Comparison of ENCODE assay signal across 1 cellular context in the genomic region with DNA sequence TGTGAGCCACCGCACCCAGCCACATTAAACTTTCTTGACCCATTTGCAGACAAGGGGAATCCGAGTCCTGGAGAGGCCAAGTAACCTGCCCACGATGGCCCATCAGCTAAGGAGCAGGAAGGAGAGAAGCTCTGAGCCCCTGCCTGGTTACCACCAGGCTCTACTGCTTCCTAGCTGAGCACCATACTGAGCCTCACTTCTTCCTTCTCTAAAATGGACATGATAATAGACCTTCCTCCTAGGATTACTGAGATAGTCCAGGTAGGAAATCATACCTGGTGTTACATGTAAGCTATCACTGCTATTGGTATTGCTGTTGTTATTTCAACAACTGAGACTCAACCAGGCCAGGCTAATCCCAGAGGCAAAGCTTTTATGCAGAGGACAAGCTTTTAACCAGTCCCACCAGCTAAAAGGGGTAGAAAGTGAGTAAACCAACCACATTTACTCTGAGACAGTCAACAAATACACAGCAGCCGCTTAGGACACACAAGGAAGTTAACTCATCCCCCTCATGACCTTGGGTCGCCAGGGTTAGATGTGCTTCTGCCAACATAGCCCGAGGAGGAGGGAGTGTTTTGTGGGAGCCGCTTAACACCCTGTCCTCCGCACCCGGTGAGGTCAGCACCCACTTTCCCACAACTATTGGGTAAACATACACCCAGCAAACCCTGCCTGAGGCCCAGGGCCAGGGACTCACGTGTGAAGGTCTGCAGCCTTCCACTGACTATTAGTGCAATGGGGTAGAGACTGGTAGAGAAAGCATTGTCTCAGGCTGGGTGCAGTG.
TF ChIP-seq lines count a peak whose summit lies in the region.

No MANE protein-coding gene starts in this region.

TF ChIP-seq in SK-N-SH treated with all-trans-retinoic acid at 6 μM for 48 hours, 23 proteins besides CTCF, POLR2A, EP300 and RAD21 (continued from another document):
- TF ChIP-seq TOX (CRISPR knock-in tag; IDR thresholded peaks at IDR 0.05; ENCODE audit: borderline replicate concordance) = no peak
- TF ChIP-seq ZFP3 (CRISPR knock-in tag; IDR thresholded peaks at IDR 0.05) = no peak
- no peak for TF ChIP-seq ISL1 (CRISPR knock-in tag; IDR thresholded peaks at IDR 0.05)
- no peak for TF ChIP-seq SNAI2 (CRISPR knock-in tag; IDR thresholded peaks at IDR 0.05)
- TF ChIP-seq, protein P1, sequence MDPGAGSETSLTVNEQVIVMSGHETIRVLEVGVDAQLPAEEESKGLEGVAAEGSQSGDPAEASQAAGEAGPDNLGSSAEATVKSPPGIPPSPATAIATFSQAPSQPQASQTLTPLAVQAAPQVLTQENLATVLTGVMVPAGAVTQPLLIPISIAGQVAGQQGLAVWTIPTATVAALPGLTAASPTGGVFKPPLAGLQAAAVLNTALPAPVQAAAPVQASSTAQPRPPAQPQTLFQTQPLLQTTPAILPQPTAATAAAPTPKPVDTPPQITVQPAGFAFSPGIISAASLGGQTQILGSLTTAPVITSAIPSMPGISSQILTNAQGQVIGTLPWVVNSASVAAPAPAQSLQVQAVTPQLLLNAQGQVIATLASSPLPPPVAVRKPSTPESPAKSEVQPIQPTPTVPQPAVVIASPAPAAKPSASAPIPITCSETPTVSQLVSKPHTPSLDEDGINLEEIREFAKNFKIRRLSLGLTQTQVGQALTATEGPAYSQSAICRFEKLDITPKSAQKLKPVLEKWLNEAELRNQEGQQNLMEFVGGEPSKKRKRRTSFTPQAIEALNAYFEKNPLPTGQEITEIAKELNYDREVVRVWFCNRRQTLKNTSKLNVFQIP (CRISPR knock-in tag; IDR thresholded peaks at IDR 0.05; ENCODE audit: borderline replicate concordance, low read depth) = no peak
- no peak for TF ChIP-seq PPARA (CRISPR knock-in tag; IDR thresholded peaks at IDR 0.05; ENCODE audit: borderline replicate concordance)
- TF ChIP-seq CSDC2 (CRISPR knock-in tag; IDR thresholded peaks at IDR 0.05) = no peak
- TF ChIP-seq OSR1 (CRISPR knock-in tag; IDR thresholded peaks at IDR 0.05) = no peak
